Comparison of ENCODE assay signal across 7 cellular contexts in genomic region chr3:71397046-71397445, GRCh38.
DNase-seq lines count a peak whose midpoint lies in the region; FAIRE-seq and TF ChIP-seq lines count a peak whose summit lies in the region.

No MANE protein-coding gene starts in this region.

- DNase-seq in EL, result peak; percentile 36
- peak; percentile 65 for DNase-seq in Kasumi-1 (lab: John Stamatoyannopoulos, UW)
- DNase-seq in astrocyte of the hippocampus (ENCODE audit: low read depth, low spot score), result peak; percentile 40
- DNase-seq in T-helper 2 cell, result no peak
- DNase-seq in NK-92 treated with Interleukin-12 subunit alpha and Interleukin-12 subunit beta, amount 100 ng/mL, for 24 hours (lab: John Stamatoyannopoulos, UW), result no peak
- no peak for DNase-seq in GM12892 (ENCODE audit: insufficient read length)

- H3K27ac ChIP-seq in liver (ENCODE audit: low read depth in 1 of 2, low read length in 2 of 2), result no peak overlapping the region

- H3K4me3 ChIP-seq in liver (ENCODE audit: low read depth in 1 of 3, low read length in 3 of 3), result no peak overlapping the region

- no peaks in the 10 kb centered on the region for H3K36me3 ChIP-seq in liver (ENCODE audit: control insufficient read depth in 4 of 4, insufficient read depth in 3 of 4, low read depth in 1 of 4, low read length in 3 of 4)

- H3K9me3 ChIP-seq in liver (ENCODE audit: control insufficient read depth in 4 of 4, low read length in 3 of 4), result no peaks in the 10 kb centered on the region

- 25% methylated on average over 5 of the region's 5 CpGs for WGBS in liver

- peaks cover 4 to 36% (median 34%) of the 10 kb centered on the region in 4 donors for H3K4me1 ChIP-seq in liver (ENCODE audit: control insufficient read depth in 4 of 4, insufficient read depth in 4 of 4, low read length in 3 of 4)

- TF ChIP-seq CTCF in liver (IDR thresholded peaks at IDR 0.05; ENCODE audit: low read depth, low read length, missing input control), result peak; percentile 67

- no peak overlapping the region for H3K9ac ChIP-seq in liver (ENCODE audit: low read depth in 1 of 2, low read length in 2 of 2)

- TF ChIP-seq POLR2A in GM12892 (IDR thresholded peaks at IDR 0.05; ENCODE audit: low read depth, low read length), result no peak

- H3K27me3 ChIP-seq in liver (ENCODE audit: control insufficient read depth in 4 of 4, insufficient read depth in 4 of 4, low read length in 3 of 4), result no peaks in the 10 kb centered on the region

- no peak for FAIRE-seq in GM12892 (lab: Jason Lieb, UNC)

- TF ChIP-seq RAD21 in liver (IDR thresholded peaks at IDR 0.05), result peak; percentile 60 to 75

TF ChIP-seq in liver, 16 proteins besides CTCF, POLR2A, EP300 and RAD21:
- no peak for TF ChIP-seq GABPA (IDR thresholded peaks at IDR 0.05 in 1 of 2, conservative IDR thresholded peaks at IDR 0.05 in 1 of 2)
- peak in 1 of 2 donors; percentile 20 for TF ChIP-seq HNF4A (conservative IDR thresholded peaks at IDR 0.05)

Comparison
In these comparisons a context has a peak if more than half of its experiments do, and no peak if none do; other contexts are left out.
1. DNase-seq: peak in EL (single experiment), Kasumi-1 (2 of 2) and astrocyte of the hippocampus (single experiment); none in T-helper 2 cell (0 of 5), NK-92 treated with Interleukin-12 subunit alpha and Interleukin-12 subunit beta, amount 100 ng/mL, for 24 hours (single experiment) and GM12892 (single experiment).